8 cellular contexts compared by ENCODE assay signal in the genomic region with DNA sequence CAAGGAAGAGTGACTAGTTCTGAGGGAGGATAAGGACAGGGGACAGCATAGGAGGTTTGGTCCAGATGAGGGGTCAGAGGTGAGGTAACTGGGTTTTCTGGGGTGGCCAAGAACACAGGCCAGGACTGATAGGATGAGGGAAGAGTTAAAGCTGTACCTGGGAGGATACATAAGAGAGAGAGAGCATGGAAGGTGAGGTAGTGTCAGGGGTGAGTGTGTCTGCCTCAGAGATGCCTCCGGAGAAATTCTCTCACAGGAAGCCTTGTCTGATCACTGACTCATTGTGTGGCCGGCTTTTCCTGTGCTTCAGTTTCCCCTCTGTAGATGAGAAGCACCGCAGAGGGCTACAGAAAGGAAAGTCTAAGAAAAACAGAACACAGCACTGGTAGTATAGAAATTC. TPM values are rescaled to one million over a fixed set of nuclear protein-coding genes. Genes with fewer than 3 reads are reported as not detected.
DNase-seq lines count a peak whose midpoint lies in the region; ATAC-seq, FAIRE-seq and TF ChIP-seq lines count a peak whose summit lies in the region.

No MANE protein-coding gene starts in this region.

- DNase-seq in GF-D8 (lab: John Stamatoyannopoulos, UW) (peak; percentile 19), renal cortical epithelial cell (ENCODE audit: low read depth) (peak; percentile 54), H54 (ENCODE audit: insufficient read length, low spot score) (no peak), GM13977 (ENCODE audit: low spot score) (no peak), NCI-H1105 (lab: John Stamatoyannopoulos, UW) (no peak)
- peak; percentile 37 for DNase-seq in activated naive CD8-positive, alpha-beta T cell treated with anti-CD3 and anti-CD28 coated beads, Interleukin-2, amount 50 U/mL, for 16 hours (ENCODE audit: low read depth, low spot score)

- H3K9me3 Mint-ChIP-seq in T-helper 1 cell treated with Interleukin-12 subunit alpha and Interleukin-12 subunit beta and Interleukin-4 antibody, amounts not matched to agents 30 μg/mL and 1 μg/mL, for 36 hours = peaks cover 6% of the 10 kb centered on the region

- peaks cover 4% of the 10 kb centered on the region for H3K36me3 Mint-ChIP-seq in T-helper 1 cell treated with Interleukin-12 subunit alpha and Interleukin-12 subunit beta and Interleukin-4 antibody, amounts not matched to agents 30 μg/mL and 1 μg/mL, for 36 hours (ENCODE audit: low read depth)

- H3K27ac Mint-ChIP-seq in T-helper 1 cell treated with Interleukin-12 subunit alpha and Interleukin-12 subunit beta and Interleukin-4 antibody, amounts not matched to agents 30 μg/mL and 1 μg/mL, for 36 hours = peak overlapping the region; percentile 91

- peaks cover 43% of the 10 kb centered on the region for H3K4me1 Mint-ChIP-seq in T-helper 1 cell treated with Interleukin-12 subunit alpha and Interleukin-12 subunit beta and Interleukin-4 antibody, amounts not matched to agents 30 μg/mL and 1 μg/mL, for 36 hours (ENCODE audit: low read depth)

- TF ChIP-seq CTCF in GM13977 (IDR thresholded peaks at IDR 0.05; ENCODE audit: extremely low read depth, insufficient read depth, missing control alignments) = no peak

- in situ Hi-C loops in GM13977 (cut with MboI; ENCODE audit: low pct_unique_long_range_greater_than_20kb, low sequenced_read_pairs, unreplicated experiment) = no loop called here

- H3K4me3 Mint-ChIP-seq in T-helper 1 cell treated with Interleukin-12 subunit alpha and Interleukin-12 subunit beta and Interleukin-4 antibody, amounts not matched to agents 30 μg/mL and 1 μg/mL, for 36 hours = peak overlapping the region; percentile 75

- TF ChIP-seq POLR2A in H54 (IDR thresholded peaks at IDR 0.05; ENCODE audit: low read depth, low read length) = no peak

- no peaks in the 10 kb centered on the region for H3K27me3 Mint-ChIP-seq in T-helper 1 cell treated with Interleukin-12 subunit alpha and Interleukin-12 subunit beta and Interleukin-4 antibody, amounts not matched to agents 30 μg/mL and 1 μg/mL, for 36 hours (ENCODE audit: low read depth)

- FAIRE-seq in H54 (lab: Jason Lieb, UNC) = no peak

- ATAC-seq in HG02852 (IDR thresholded peaks at IDR 0.05; ENCODE audit: unreplicated experiment) = peak; percentile 79

RNA-seq across cellular contexts. Expression of a gene that starts 40.2 kb away (rescaled TPM):
- not detected in 2 replicates for total RNA-seq in renal cortical epithelial cell

Comparison
In these comparisons a context has a peak if more than half of its experiments do, and no peak if none do; other contexts are left out.
1. DNase-seq: peak in GF-D8 (single experiment), activated naive CD8-positive, alpha-beta T cell treated with anti-CD3 and anti-CD28 coated beads, Interleukin-2, amount 50 U/mL, for 16 hours (single experiment) and renal cortical epithelial cell (single experiment); none in H54 (single experiment), GM13977 (single experiment) and NCI-H1105 (single experiment).